In genomic region chr11:114168691-114169090, GRCh38 we compare ENCODE assay signal across 1 cellular context.
TF ChIP-seq lines count a peak whose summit lies in the region.

No MANE protein-coding gene starts in this region.

TF ChIP-seq in liver, 16 proteins besides CTCF, POLR2A, EP300 and RAD21:
- TF ChIP-seq REST (IDR thresholded peaks at IDR 0.05) (no peak), HNF4A (conservative IDR thresholded peaks at IDR 0.05) (no peak)
